Comparison of ENCODE assay signal across 8 cellular contexts in genomic region chr7:74083117-74083876, GRCh38. TPM values are rescaled to one million over a fixed set of nuclear protein-coding genes. Genes with fewer than 3 reads are reported as not detected.
DNase-seq lines count a peak whose midpoint lies in the region; ATAC-seq and TF ChIP-seq lines count a peak whose summit lies in the region.

Gene LIMK1 (plus strand): TSS chr7:74083804. CDS start chr7:74083991, 187 bp downstream.

- no peaks in the 10 kb centered on the region for H4K20me1 ChIP-seq in hepatocyte (ENCODE audit: insufficient read depth, poor library complexity, severe bottlenecking)

- H3K36me3 ChIP-seq in hepatocyte (replicated peaks; ENCODE audit: insufficient read depth, low read depth): no peaks in the 10 kb centered on the region
- no peaks in the 10 kb centered on the region for H3K36me3 ChIP-seq in aorta (ENCODE audit: control insufficient read depth in 1 of 2, insufficient read depth in 2 of 2, low read length in 1 of 2)

- H3K4me1 ChIP-seq in hepatocyte (ENCODE audit: insufficient read depth) (peaks cover 17% of the 10 kb centered on the region), aorta (ENCODE audit: control insufficient read depth in 1 of 2, insufficient read depth in 2 of 2, low read length in 2 of 2) (peaks cover 0 to 3% of the 10 kb centered on the region in 2 donors)

- 29% methylated on average over 18 of the region's 71 CpGs for WGBS in hepatocyte (ENCODE audit: low lambda C conversion rate, missing lambda C conversion rate)
- 10 to 16% methylated on average over 38 to 71 of the region's 71 CpGs for WGBS in aorta, 2 donors

- H3K27me3 ChIP-seq in hepatocyte (no peaks in the 10 kb centered on the region), aorta (ENCODE audit: control insufficient read depth in 1 of 2, insufficient read depth in 2 of 2, low read length in 1 of 2) (no peaks in the 10 kb centered on the region)

- ATAC-seq in HG02678 (IDR thresholded peaks at IDR 0.05; ENCODE audit: unreplicated experiment) (peak; percentile 77), aorta (ENCODE audit: low FRiP score) (peak; percentile 89)

- no peaks in the 10 kb centered on the region for H3K9me2 ChIP-seq in hepatocyte (replicated peaks; ENCODE audit: insufficient read depth)

- no peak for TF ChIP-seq CTCF in GM12875 (IDR thresholded peaks at IDR 0.05; ENCODE audit: borderline replicate concordance, insufficient read depth, low read depth, low read length)
- TF ChIP-seq CTCF in astrocyte of the cerebellum (IDR thresholded peaks at IDR 0.05; ENCODE audit: low read depth, low read length, missing control alignments): no peak
- no peak for TF ChIP-seq CTCF in hepatocyte (IDR thresholded peaks at IDR 0.05; ENCODE audit: poor library complexity)

- H3K9me3 ChIP-seq in hepatocyte (ENCODE audit: low read depth) (no peaks in the 10 kb centered on the region), aorta (ENCODE audit: control insufficient read depth, low read length) (no peaks in the 10 kb centered on the region)

- in situ Hi-C loops in astrocyte of the cerebellum (cut with HindIII; ENCODE audit: low sequenced_read_pairs): no loop called here

- DNase-seq in NCI-H1694 (lab: John Stamatoyannopoulos, UW) (peak; percentile 65), T1000 (lab: John Stamatoyannopoulos, UW) (peak; percentile 50), astrocyte of the cerebellum (ENCODE audit: low read depth) (peak; percentile 38), hepatocyte (ENCODE audit: low spot score) (peak; percentile 95), retina (peak; percentile 90), aorta (peak; percentile 87 to 93)

- H3K79me2 ChIP-seq in hepatocyte: peaks cover 15% of the 10 kb centered on the region

- H3K27ac ChIP-seq in hepatocyte (peak within 1 kb of the TSS; percentile 92), aorta (ENCODE audit: low read depth in 1 of 2, low read length in 2 of 2) (no peak within 1 kb of the TSS)

- H3K4me3 ChIP-seq in GM12875 (ENCODE audit: low read depth, low read length) (peak within 1 kb of the TSS; percentile 66), astrocyte of the cerebellum (ENCODE audit: low read depth, low read length) (peak within 1 kb of the TSS; percentile 63), hepatocyte (peak within 1 kb of the TSS; percentile 79), aorta (ENCODE audit: low read length in 2 of 2) (peak within 1 kb of the TSS; percentile 93 to 98)

- H3K4me2 ChIP-seq in hepatocyte: peak within 1 kb of the TSS; percentile 100

- H2AFZ ChIP-seq in hepatocyte: peak within 1 kb of the TSS; percentile 86

- intact Hi-C loops in aorta (cut with DNase I): loop anchor here in 1 of 2 donors (5.0 kb wide), 1 partner anchor 94 kb away; no protein-coding TSS in a partner anchor

RNA-seq across cellular contexts. Expression of gene LIMK1, which starts in this region (rescaled TPM):
- total RNA-seq in hepatocyte: 23.8 and 24.6 TPM in 2 replicates
- polyA plus RNA-seq in hepatocyte: 10.7 and 16.2 TPM in 2 replicates
- 10 to 100 TPM; 14.7 to 18.9 TPM for total RNA-seq in aorta
- polyA plus RNA-seq in aorta: 1 to 10 TPM; 6.1 to 8.4 TPM

Comparison
In these comparisons a context has a peak if more than half of its experiments do, and no peak if none do; other contexts are left out.
1. DNase-seq: peak in every context shown above with its lines; median percentile 95 in hepatocyte; 90 in retina; 90 in aorta; 65 in NCI-H1694; 50 in T1000; 38 in astrocyte of the cerebellum.